In genomic region chr7:17131983-17132655, GRCh38 we compare ENCODE assay signal across 16 cellular contexts.
DNase-seq lines count a peak whose midpoint lies in the region; ATAC-seq, FAIRE-seq and TF ChIP-seq lines count a peak whose summit lies in the region.
"Had no signal": no experiment of that assay in that cellular context is flagged by ENCODE, and none has a peak within 500 bp of the region (broad histone marks: within the 10 kb centered on the region; RNA-seq: fewer than 3 reads in every experiment).

No MANE protein-coding gene starts in this region.

- no peak overlapping the region for H3K27ac ChIP-seq in gastroesophageal sphincter

- H3K4me3 Mint-ChIP-seq in osteocyte (ENCODE audit: unreplicated experiment), result no peak overlapping the region
- H3K4me3 Mint-ChIP-seq: activated naive CD8-positive, alpha-beta T cell; CD14-positive monocyte; neural crest cell had no signal

- ATAC-seq in HG02759 (IDR thresholded peaks at IDR 0.05; ENCODE audit: unreplicated experiment) (peak; percentile 58), HG03460 (IDR thresholded peaks at IDR 0.05; ENCODE audit: unreplicated experiment) (peak; percentile 62), gastroesophageal sphincter (no peak)

- no peaks in the 10 kb centered on the region for H3K27me3 Mint-ChIP-seq in osteocyte (ENCODE audit: unreplicated experiment)
- H3K27me3 Mint-ChIP-seq: activated naive CD8-positive, alpha-beta T cell had no signal

- H3K9me3 ChIP-seq in gastroesophageal sphincter, result no peaks in the 10 kb centered on the region

- H3K4me1 Mint-ChIP-seq in osteocyte (ENCODE audit: unreplicated experiment), result peaks cover 18% of the 10 kb centered on the region

- DNase-seq in GM19239 (ENCODE audit: insufficient read length, low spot score), result no peak
- no peak for DNase-seq in HUDEP-2 (lab: John Stamatoyannopoulos, UW; ENCODE audit: unreplicated experiment in 76 of 76)
- no peak for DNase-seq in osteocyte (ENCODE audit: extremely low spot score, unreplicated experiment)
- no peak for DNase-seq in HCEC 1CT
- DNase-seq: activated CD4-positive, CD25-positive, alpha-beta regulatory T cell treated with anti-CD3 and anti-CD28 coated beads, Interleukin-2, amount 50 U/mL, for 72 hours; effector memory CD4-positive, alpha-beta T cell; H7; NCI-H82; stimulated activated naive CD4-positive, alpha-beta T cell treated with Interleukin-2 at 50 U/mL for 16 hours had no signal

- TF ChIP-seq EP300 in gastroesophageal sphincter (IDR thresholded peaks at IDR 0.05), result no peak

- no peak overlapping the region for H3K27ac Mint-ChIP-seq in osteocyte (ENCODE audit: unreplicated experiment)
- H3K27ac Mint-ChIP-seq: activated naive CD8-positive, alpha-beta T cell had no signal

- TF ChIP-seq CTCF in osteocyte (IDR thresholded peaks at IDR 0.05) (no peak), gastroesophageal sphincter (IDR thresholded peaks at IDR 0.05) (no peak)

- WGBS in gastroesophageal sphincter (ENCODE audit: low coverage in 1 of 2), 2 donors, result 91 to 98% methylated on average over 4 to 6 of the region's 6 CpGs

- H3K36me3 Mint-ChIP-seq in osteocyte (ENCODE audit: unreplicated experiment), result no peaks in the 10 kb centered on the region
- H3K36me3 Mint-ChIP-seq: CD14-positive monocyte had no signal

- no peaks in the 10 kb centered on the region for H3K27me3 ChIP-seq in gastroesophageal sphincter

- peaks cover 0 to 3% (median 0%) of the 10 kb centered on the region in 3 donors for H3K4me1 ChIP-seq in gastroesophageal sphincter

- no peaks in the 10 kb centered on the region for H3K9me3 Mint-ChIP-seq in osteocyte (ENCODE audit: unreplicated experiment)
- H3K9me3 Mint-ChIP-seq: CD14-positive monocyte, neural crest cell had no signal

- FAIRE-seq in GM19239 (lab: Jason Lieb, UNC), result peak; percentile 95

- H3K4me3 ChIP-seq in gastroesophageal sphincter, result no peak overlapping the region
- H3K4me3 ChIP-seq: lung had no signal

- no peak for TF ChIP-seq POLR2A in gastroesophageal sphincter (IDR thresholded peaks at IDR 0.05)

- no peaks in the 10 kb centered on the region for H3K36me3 ChIP-seq in gastroesophageal sphincter
